Comparison of ENCODE assay signal across 33 cellular contexts in the genomic region with DNA sequence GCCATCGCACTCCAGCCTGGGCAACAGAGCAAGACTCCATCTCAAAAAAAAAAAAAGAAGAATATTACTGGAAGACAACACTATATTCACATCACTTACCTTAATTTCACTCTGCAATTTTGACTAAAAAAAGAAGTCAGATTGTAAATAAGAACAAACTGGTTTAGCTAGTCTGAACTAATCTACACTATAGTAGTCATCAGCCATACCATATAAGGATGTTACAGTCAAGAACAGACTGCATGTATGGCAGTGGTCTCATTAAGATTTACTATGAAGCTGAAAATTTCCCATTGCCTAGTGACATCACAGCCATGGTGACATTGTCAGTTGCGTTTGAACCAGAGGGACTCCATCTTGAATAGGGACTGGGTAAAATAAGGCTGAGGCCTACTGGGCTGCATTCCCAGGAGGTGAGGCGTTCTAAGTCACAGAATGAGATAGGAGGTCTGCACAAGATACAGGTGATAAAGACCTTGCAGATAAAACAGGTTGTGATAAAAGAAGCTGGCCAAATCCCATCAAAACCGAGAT.
"Had no signal": no experiment of that assay in that cellular context is flagged by ENCODE, and none has a peak within 500 bp of the region (broad histone marks: within the 10 kb centered on the region; RNA-seq: fewer than 3 reads in every experiment).

No MANE protein-coding gene starts in this region.

- H3K27me3 Mint-ChIP-seq: activated B cell treated with CpG ODN at 0.5 μM for 24 hours; activated CD4-positive, alpha-beta memory T cell treated with anti-CD3 and anti-CD28 coated beads for 36 hours; activated naive CD8-positive, alpha-beta T cell treated with anti-CD3 and anti-CD28 coated beads for 36 hours; natural killer cell treated with Interleukin-12 subunit alpha and Interleukin-12 subunit beta and Interleukin-15 and Interleukin-18, amount 100 ng/mL, for 72 hours; T-cell had no signal

- H3K27ac Mint-ChIP-seq: activated B cell treated with CpG ODN at 0.5 μM for 24 hours; activated CD4-positive, alpha-beta memory T cell treated with anti-CD3 and anti-CD28 coated beads for 36 hours; activated naive CD4-positive, alpha-beta T cell treated with anti-CD3 and anti-CD28 coated beads for 36 hours; activated naive CD8-positive, alpha-beta T cell treated with anti-CD3 and anti-CD28 coated beads for 36 hours; activated T-helper 1 cell treated with anti-CD3 and anti-CD28 coated beads, Interleukin-12 subunit alpha, Interleukin-12 subunit beta, Interleukin-2, Interleukin-4 antibody, amounts not matched to agents 30 ng/mL and 10 ng/mL and 1 ng/mL, durations not matched to agents 14 hours and 24 hours and 36 hours; T-cell; T-helper 2 cell treated with Interferon-gamma antibody and Interleukin-4, amounts not matched to agents 5 μg/mL and 100 μg/mL, for 36 hours had no signal

- H3K4me3 Mint-ChIP-seq: activated B cell treated with CpG ODN at 0.5 μM for 24 hours; activated CD4-positive, alpha-beta memory T cell treated with anti-CD3 and anti-CD28 coated beads for 36 hours; activated naive CD4-positive, alpha-beta T cell treated with anti-CD3 and anti-CD28 coated beads for 36 hours; activated naive CD8-positive, alpha-beta T cell treated with anti-CD3 and anti-CD28 coated beads for 36 hours; activated T-helper 1 cell treated with anti-CD3 and anti-CD28 coated beads, Interleukin-12 subunit alpha, Interleukin-12 subunit beta, Interleukin-2, Interleukin-4 antibody, amounts not matched to agents 30 ng/mL and 10 ng/mL and 1 ng/mL, durations not matched to agents 14 hours and 24 hours and 36 hours; natural killer cell treated with Interleukin-12 subunit alpha and Interleukin-12 subunit beta and Interleukin-15 and Interleukin-18, amount 100 ng/mL, for 72 hours; T-cell; T-helper 2 cell treated with Interferon-gamma antibody and Interleukin-4, amounts not matched to agents 5 μg/mL and 100 μg/mL, for 36 hours had no signal

- H3K9me3 ChIP-seq: adrenal gland, body of pancreas, colonic mucosa, esophagus muscularis mucosa, lower lobe of right lung, stomach, thyroid gland, upper lobe of left lung, vagina had no signal

- DNase-seq: activated B cell treated with CpG ODN at 0.5 μM for 24 hours; activated CD4-positive, alpha-beta memory T cell treated with anti-CD3 and anti-CD28 coated beads for 36 hours; activated CD4-positive, alpha-beta T cell treated with anti-CD3 and anti-CD28 coated beads for 48 hours; activated CD8-positive, alpha-beta memory T cell treated with anti-CD3 and anti-CD28 coated beads, Interleukin-2, amount 50 U/mL, for 4 hours; activated effector memory CD4-positive, alpha-beta T cell treated with anti-CD3 and anti-CD28 coated beads, Interleukin-2, amount 50 U/mL, for 16 hours; activated naive CD4-positive, alpha-beta T cell treated with anti-CD3 and anti-CD28 coated beads for 36 hours; activated naive CD8-positive, alpha-beta T cell treated with anti-CD3 and anti-CD28 coated beads for 36 hours; activated T-cell treated with anti-CD3 and anti-CD28 coated beads, Interleukin-2, amount 50 U/mL, for 1 hour; adrenal gland; aorta; body of pancreas; cerebellar nuclear complex; colonic mucosa; effector CD8-positive, alpha-beta T cell; foreskin melanocyte; heart right ventricle; kidney glomerular epithelial cell; left lung; lower lobe of right lung; mesenchymal stem cell; posterior cingulate gyrus; right cardiac atrium; spleen; stimulated activated CD4-positive, alpha-beta T cell treated with anti-CD3 and anti-CD28 coated beads, Interleukin-2, amount 100 ng/mL, for 48 hours; stomach; T-cell; thyroid gland; upper lobe of left lung had no signal

- ATAC-seq: body of pancreas; heart right ventricle; left lung; lower lobe of right lung; natural killer cell treated with Interleukin-12 subunit alpha and Interleukin-12 subunit beta and Interleukin-15 and Interleukin-18, amount 100 ng/mL, for 72 hours; right cardiac atrium had no signal
